ENCODE assay signal across 1 cellular context in the genomic region with DNA sequence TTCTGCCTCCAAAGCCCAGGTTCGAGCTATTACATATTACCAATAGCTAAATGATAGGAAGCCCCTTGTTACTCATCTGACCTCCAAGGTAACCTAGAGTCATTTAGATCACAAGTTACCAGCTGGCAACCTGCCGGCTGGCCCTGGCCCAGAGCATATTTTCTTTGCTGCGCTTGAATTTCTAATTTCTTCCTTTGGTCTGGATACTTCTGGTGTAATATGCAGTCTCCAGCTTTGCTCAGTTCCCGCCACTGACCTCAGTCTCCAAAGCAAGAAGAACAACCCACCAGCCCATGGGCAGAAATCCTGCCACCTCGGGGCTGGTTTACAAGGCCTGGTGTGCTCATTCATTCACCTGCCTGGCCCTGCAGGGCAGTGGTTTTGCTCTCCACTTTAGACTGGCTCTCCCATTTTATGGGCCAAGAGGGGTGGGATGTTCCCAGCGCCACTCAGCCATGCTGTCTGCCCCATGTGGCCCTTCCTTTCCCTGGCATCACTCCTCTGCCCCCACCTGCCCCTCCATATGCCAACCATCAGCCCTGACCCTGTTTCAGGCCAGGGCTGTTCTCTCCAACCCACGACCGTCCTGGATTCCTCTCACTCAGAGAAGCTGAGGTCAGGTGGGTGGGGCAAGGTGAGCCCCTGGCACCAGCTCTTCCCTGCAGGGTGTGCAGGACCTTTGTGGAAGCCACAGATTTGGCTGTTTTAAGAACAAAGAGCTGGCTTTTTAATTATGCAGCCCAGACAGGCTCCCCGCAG.
TF ChIP-seq lines count a peak whose summit lies in the region.

No MANE protein-coding gene starts in this region.

TF ChIP-seq in IMR-90, 13 proteins besides CTCF, POLR2A, EP300 and RAD21:
- TF ChIP-seq RFX5 (IDR thresholded peaks at IDR 0.05; ENCODE audit: low read depth, low read length), result no peak
- no peak for TF ChIP-seq CEBPB (IDR thresholded peaks at IDR 0.05; ENCODE audit: low read depth, low read length)
- no peak for TF ChIP-seq NFE2L2 (IDR thresholded peaks at IDR 0.05; ENCODE audit: low read depth, low read length)
- no peak for TF ChIP-seq MAFK (IDR thresholded peaks at IDR 0.05; ENCODE audit: low read depth, low read length)
- TF ChIP-seq SMC3 (IDR thresholded peaks at IDR 0.05; ENCODE audit: low read depth, low read length), result no peak
- TF ChIP-seq BHLHE40 (IDR thresholded peaks at IDR 0.05; ENCODE audit: low read depth, low read length), result no peak
